ENCODE assay signal across 12 cellular contexts in the genomic region with DNA sequence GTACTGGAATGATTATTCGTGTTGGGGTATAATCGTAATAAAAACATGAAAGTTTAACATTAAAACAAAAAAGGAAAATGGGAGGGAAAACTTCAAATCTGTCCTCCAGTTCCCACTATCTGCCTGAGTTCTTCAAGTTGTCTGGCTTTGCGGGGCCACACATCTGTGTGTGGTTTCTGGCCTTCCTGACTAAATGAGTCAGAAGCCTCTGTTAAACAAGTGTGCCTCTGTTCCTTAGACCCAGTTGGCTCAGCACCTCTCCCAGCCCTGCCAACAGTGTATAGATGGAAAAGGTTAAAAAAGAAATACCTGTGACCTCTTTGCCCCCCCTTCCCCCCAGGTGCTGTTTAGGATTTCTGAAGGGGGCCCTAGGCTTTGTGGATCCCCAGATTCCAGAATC. TPM values are rescaled to one million over a fixed set of nuclear protein-coding genes. Genes with fewer than 3 reads are reported as not detected.
DNase-seq lines count a peak whose midpoint lies in the region; ATAC-seq and TF ChIP-seq lines count a peak whose summit lies in the region.
"Had no signal": no experiment of that assay in that cellular context is flagged by ENCODE, and none has a peak within 500 bp of the region (broad histone marks: within the 10 kb centered on the region; RNA-seq: fewer than 3 reads in every experiment).

No MANE protein-coding gene starts in this region.

- H3K4me1 ChIP-seq in Peyer's patch, result no peaks in the 10 kb centered on the region
- H3K4me1 ChIP-seq in BE2C, result no peaks in the 10 kb centered on the region

- intact Hi-C loops in CD14-positive monocyte (cut with micrococcal nuclease), result no loop called here

- H3K4me3 Mint-ChIP-seq in CD14-positive monocyte, result peak overlapping the region in 1 of 2 donors; percentile 79

- ATAC-seq in HG02870 (IDR thresholded peaks at IDR 0.05; ENCODE audit: unreplicated experiment) (peak; percentile 61), GM19467 (IDR thresholded peaks at IDR 0.05; ENCODE audit: unreplicated experiment) (no peak)

- no peak for TF ChIP-seq CTCF in CD14-positive monocyte (IDR thresholded peaks at IDR 0.05)
- no peak for TF ChIP-seq CTCF in Peyer's patch (IDR thresholded peaks at IDR 0.05)
- TF ChIP-seq CTCF in BE2C (IDR thresholded peaks at IDR 0.05; ENCODE audit: low read depth, low read length), result no peak

- H3K36me3 ChIP-seq in Peyer's patch, result no peaks in the 10 kb centered on the region
- H3K36me3 ChIP-seq in BE2C, result no peaks in the 10 kb centered on the region
- H3K36me3 ChIP-seq: cardiac muscle cell had no signal

- peaks cover 0 to 4% (median 0%) of the 10 kb centered on the region in 7 donors for H3K9me3 Mint-ChIP-seq in CD14-positive monocyte

- H3K27me3 ChIP-seq in Peyer's patch, result no peaks in the 10 kb centered on the region
- H3K27me3 ChIP-seq in BE2C, result peaks cover 4% of the 10 kb centered on the region; the same call in 1 of the 2 replicates
- H3K27me3 ChIP-seq: cardiac muscle cell had no signal

- no peak for TF ChIP-seq POLR2A in Peyer's patch (IDR thresholded peaks at IDR 0.05)

- H3K9me3 ChIP-seq in Peyer's patch, result no peaks in the 10 kb centered on the region
- H3K9me3 ChIP-seq in BE2C, result no peaks in the 10 kb centered on the region

- H3K36me3 Mint-ChIP-seq in CD14-positive monocyte, result no peaks in the 10 kb centered on the region

- H3K4me3 ChIP-seq in Peyer's patch (no peak overlapping the region), BE2C (ENCODE audit: low read depth, low read length) (no peak overlapping the region)
- H3K4me3 ChIP-seq: cardiac muscle cell had no signal

- H3K4me1 Mint-ChIP-seq in CD14-positive monocyte, result peaks cover 57% of the 10 kb centered on the region

- peaks cover 0 to 4% (median 2%) of the 10 kb centered on the region in 3 donors for H3K27me3 Mint-ChIP-seq in CD14-positive monocyte (ENCODE audit: low read depth in 3 of 3)

- peak overlapping the region; percentile 59 to 88 (median 76) for H3K27ac Mint-ChIP-seq in CD14-positive monocyte

- DNase-seq in CD14-positive monocyte (ENCODE audit: low spot score) (no peak), T1000 (lab: John Stamatoyannopoulos, UW) (peak; percentile 20), hepatic stellate cell (ENCODE audit: low spot score) (peak; percentile 75), Peyer's patch (no peak), BE2C (no peak), NCI-H1694 (lab: John Stamatoyannopoulos, UW) (no peak)
- DNase-seq: SIG-M5 had no signal

- no peak overlapping the region for H3K27ac ChIP-seq in Peyer's patch
- H3K27ac ChIP-seq: cardiac muscle cell, HL-60 had no signal

RNA-seq across cellular contexts. Expression of a gene that starts 30.2 kb away (rescaled TPM):
- not detected for polyA plus RNA-seq in CD14-positive monocyte
- 100 to 1,000 TPM in 1 of 4 donors, 10 to 100 TPM in 3; 19.0 to 108 (median 92.3) TPM for total RNA-seq in Peyer's patch
- not detected for polyA plus RNA-seq in BE2C (2012; ENCODE audit: insufficient read depth, insufficient read length, low read depth)
- total RNA-seq: mononuclear cell had no signal

Comparison
In these comparisons a context has a peak if more than half of its experiments do, and no peak if none do; other contexts are left out.
1. DNase-seq: peak in T1000 (single experiment) and hepatic stellate cell (single experiment); none in CD14-positive monocyte (single experiment), Peyer's patch (0 of 3), BE2C (single experiment) and NCI-H1694 (single experiment).